8 cellular contexts compared by ENCODE assay signal in genomic region chr1:42816600-42817439, GRCh38. TPM values are rescaled to one million over a fixed set of nuclear protein-coding genes. Genes with fewer than 3 reads are reported as not detected.
DNase-seq lines count a peak whose midpoint lies in the region; ATAC-seq and TF ChIP-seq lines count a peak whose summit lies in the region.

Gene ERMAP, plus strand, starts transcription at chr1:42817122. Its CDS starts 13,327 bp downstream, at chr1:42830449.
Gene SVBP, minus strand, starts transcription at chr1:42817397. Its CDS starts 853 bp downstream, at chr1:42816544.

- H3K36me3 ChIP-seq in BE2C (no peaks in the 10 kb centered on the region), right lobe of liver (no peaks in the 10 kb centered on the region)

- H3K27me3 Mint-ChIP-seq in dendritic cell treated with granulocyte-macrophage colony-stimulating factor and Interleukin-4, amounts not matched to agents 40 ng/mL and 50 ng/mL, for 4 days, result no peaks in the 10 kb centered on the region

- peak within 1 kb of the TSS; percentile 90 for H3K27ac Mint-ChIP-seq in dendritic cell treated with granulocyte-macrophage colony-stimulating factor and Interleukin-4, amounts not matched to agents 40 ng/mL and 50 ng/mL, for 4 days

- no peaks in the 10 kb centered on the region for H3K9me3 Mint-ChIP-seq in dendritic cell treated with granulocyte-macrophage colony-stimulating factor and Interleukin-4, amounts not matched to agents 40 ng/mL and 50 ng/mL, for 4 days

- H3K36me3 Mint-ChIP-seq in dendritic cell treated with granulocyte-macrophage colony-stimulating factor and Interleukin-4, amounts not matched to agents 40 ng/mL and 50 ng/mL, for 4 days (ENCODE audit: low read depth), result peaks cover 23% of the 10 kb centered on the region

- H3K27ac ChIP-seq in right lobe of liver, result peak within 1 kb of the TSS; percentile 83 to 94 (median 93)

- H3K4me1 Mint-ChIP-seq in dendritic cell treated with granulocyte-macrophage colony-stimulating factor and Interleukin-4, amounts not matched to agents 40 ng/mL and 50 ng/mL, for 4 days (ENCODE audit: low read depth), result peaks cover 38% of the 10 kb centered on the region

- peak; percentile 54 for TF ChIP-seq POLR2A in right lobe of liver (IDR thresholded peaks at IDR 0.05)

- ATAC-seq in GM19324 (IDR thresholded peaks at IDR 0.05; ENCODE audit: low FRiP score, unreplicated experiment), result peak; percentile 92
- peak; percentile 64 for ATAC-seq in HG03457 (IDR thresholded peaks at IDR 0.05; ENCODE audit: unreplicated experiment)
- peak; percentile 85 to 95 (median 86) for ATAC-seq in right lobe of liver

- H3K27me3 ChIP-seq in BE2C (no peaks in the 10 kb centered on the region), right lobe of liver (no peaks in the 10 kb centered on the region)

- DNase-seq in BE2C, result peak; percentile 88
- peak; percentile 91 for DNase-seq in NCI-H69 (lab: John Stamatoyannopoulos, UW)
- peak; percentile 95 for DNase-seq in activated CD4-positive, alpha-beta T cell treated with anti-CD3 and anti-CD28 coated beads, Interleukin-2, amount 50 U/mL, for 1 hour
- peak; percentile 96 to 97 (median 97) for DNase-seq in right lobe of liver
- peak; percentile 94 for DNase-seq in stimulated activated CD4-positive, alpha-beta T cell treated with anti-CD3 and anti-CD28 coated beads, Interleukin-4, amount 100 ng/mL, for 24 hours

- H3K4me1 ChIP-seq in BE2C, result no peaks in the 10 kb centered on the region
- H3K4me1 ChIP-seq in right lobe of liver, result peaks cover 0 to 45% (median 20%) of the 10 kb centered on the region in 4 donors

- H3K4me3 Mint-ChIP-seq in dendritic cell treated with granulocyte-macrophage colony-stimulating factor and Interleukin-4, amounts not matched to agents 40 ng/mL and 50 ng/mL, for 4 days, result peak within 1 kb of the TSS; percentile 85

- no peak for TF ChIP-seq CTCF in BE2C (IDR thresholded peaks at IDR 0.05; ENCODE audit: low read depth, low read length)
- TF ChIP-seq CTCF in right lobe of liver (IDR thresholded peaks at IDR 0.05), result no peak

- H3K9me3 ChIP-seq in BE2C, result no peaks in the 10 kb centered on the region
- H3K9me3 ChIP-seq in right lobe of liver, result no peaks in the 10 kb centered on the region

- intact Hi-C loops in dendritic cell treated with granulocyte-macrophage colony-stimulating factor and Interleukin-4, amounts not matched to agents 40 ng/mL and 50 ng/mL, for 4 days (cut with micrococcal nuclease), result loop anchor here (1.0 to 2.0 kb wide), 2 partner anchors 29 to 50 kb away; partner anchors contain the start of genes C1orf50, P3H1 and ZNF691
- intact Hi-C loops in right lobe of liver (cut with DNase I), result no loop called here

- WGBS in right lobe of liver (ENCODE audit: insufficient coverage, low coverage, low lambda C conversion rate, missing lambda C conversion rate), result 0% methylated on average over 17 of the region's 66 CpGs

- H3K4me3 ChIP-seq in BE2C (ENCODE audit: low read depth, low read length), result peak within 1 kb of the TSS; percentile 71
- peak within 1 kb of the TSS; percentile 64 to 72 (median 66) for H3K4me3 ChIP-seq in right lobe of liver

RNA-seq across cellular contexts. Expression of gene ERMAP, which starts in this region (rescaled TPM):
- 1.8 TPM for polyA plus RNA-seq in BE2C (2012; ENCODE audit: insufficient read depth, insufficient read length, low read depth)
- 10 to 100 TPM in 4 of 6 experiments, 1 to 10 TPM in 2; 6.6 to 16.2 (median 13.9) TPM for total RNA-seq in right lobe of liver

RNA-seq across cellular contexts. Expression of gene SVBP, which starts in this region (rescaled TPM):
- polyA plus RNA-seq in BE2C (2012; ENCODE audit: insufficient read depth, insufficient read length, low read depth), result 9.5 TPM
- 10 to 100 TPM in 3 of 6 experiments, 1 to 10 TPM in 3; 6.0 to 12.8 (median 10.6) TPM for total RNA-seq in right lobe of liver

Comparison
In these comparisons a context has a peak if more than half of its experiments do, and no peak if none do; other contexts are left out.
1. Peak in every context shown above with its lines: DNase-seq, ATAC-seq, H3K4me3 ChIP-seq and H3K27ac ChIP-seq.